Comparison of ENCODE assay signal across 30 cellular contexts in genomic region chr1:1054099-1054700, GRCh38. TPM values are rescaled to one million over a fixed set of nuclear protein-coding genes. Genes with fewer than 3 reads are reported as not detected.
"Had no signal": no experiment of that assay in that cellular context is flagged by ENCODE, and none has a peak within 500 bp of the region (broad histone marks: within the 10 kb centered on the region; RNA-seq: fewer than 3 reads in every experiment).

No MANE protein-coding gene starts in this region.

- DNase-seq: stimulated activated CD4-positive, alpha-beta T cell treated with anti-CD3 and anti-CD28 coated beads, Interleukin-2, amount 100 ng/mL, for 48 hours; stimulated activated CD4-positive, alpha-beta T cell treated with anti-CD3 and anti-CD28 coated beads, Interleukin-4, amount 100 ng/mL, for 1 hour; stimulated activated CD4-positive, alpha-beta T cell treated with anti-CD3 and anti-CD28 coated beads, Interleukin-4, amount 100 ng/mL, for 24 hours; stimulated activated CD4-positive, alpha-beta T cell treated with anti-CD3 and anti-CD28 coated beads, Interleukin-4, amount 100 ng/mL, for 4 hours; stimulated activated CD8-positive, alpha-beta memory T cell treated with anti-CD3 and anti-CD28 coated beads, Interleukin-4, amount 100 ng/mL, for 48 hours; stimulated activated naive B cell treated with anti-CD40 and anti-IgM and Interleukin-4, amounts not matched to agents 10 μg/mL and 1 μg/mL and 100 μg/mL, for 72 hours; stimulated activated naive CD4-positive, alpha-beta T cell; stimulated activated naive CD4-positive, alpha-beta T cell treated with Interleukin-2 at 50 U/mL for 16 hours; stimulated activated naive CD8-positive, alpha-beta T cell treated with anti-CD3 and anti-CD28 coated beads, Interleukin-15, amount 100 ng/mL, for 72 hours; stimulated activated naive CD8-positive, alpha-beta T cell treated with anti-CD3 and anti-CD28 coated beads, Interleukin-15, Interleukin-2, amounts not matched to agents 100 U/mL and 50 U/mL, for 24 hours; stomach; substantia nigra; testis; thyroid gland; tibial artery; transverse colon; trophoblast cell; upper lobe of right lung; uterus had no signal

- H3K4me1 ChIP-seq: uterus had no signal

- H3K4me3 ChIP-seq: stomach, suprapubic skin, testis, thoracic aorta, thyroid gland, tibial artery, tibial nerve, transverse colon, upper lobe of left lung, upper lobe of right lung, uterus, vagina had no signal

- H3K27me3 ChIP-seq: testis, thyroid gland, vagina had no signal

- H3K27ac Mint-ChIP-seq: stimulated activated effector memory CD8-positive, alpha-beta T cell treated with anti-CD3 and anti-CD28 coated beads, Interleukin-12 subunit alpha, Interleukin-12 subunit beta, amount 100 ng/mL, for 72 hours; stimulated activated memory B cell treated with anti-CD40 and anti-IgM and Interleukin-4, amounts not matched to agents 10 μg/mL and 1 μg/mL and 100 μg/mL, for 72 hours; stimulated activated naive B cell treated with anti-CD40 and anti-IgM and Interleukin-4, amounts not matched to agents 10 μg/mL and 1 μg/mL and 100 μg/mL, for 72 hours; stimulated activated naive CD8-positive, alpha-beta T cell treated with anti-CD3 and anti-CD28 coated beads, Interleukin-15, Interleukin-2, amounts not matched to agents 100 ng/mL and 50 ng/mL, for 24 hours; type B pancreatic cell had no signal

- H3K27ac ChIP-seq: stomach, suprapubic skin, testis, thoracic aorta, thyroid gland, tibial artery, tibial nerve, transverse colon, upper lobe of left lung, upper lobe of right lung, uterus, vagina had no signal

- H3K9me3 Mint-ChIP-seq: stimulated activated effector memory CD8-positive, alpha-beta T cell treated with anti-CD3 and anti-CD28 coated beads, Interleukin-12 subunit alpha, Interleukin-12 subunit beta, amount 100 ng/mL, for 72 hours; stimulated activated memory B cell treated with anti-CD40 and anti-IgM and Interleukin-4, amounts not matched to agents 10 μg/mL and 1 μg/mL and 100 μg/mL, for 72 hours; stimulated activated naive B cell treated with anti-CD40 and anti-IgM and Interleukin-4, amounts not matched to agents 10 μg/mL and 1 μg/mL and 100 μg/mL, for 72 hours; type B pancreatic cell had no signal

- H3K36me3 ChIP-seq: transverse colon, uterus had no signal

- H3K4me3 Mint-ChIP-seq: stimulated activated effector memory CD8-positive, alpha-beta T cell treated with anti-CD3 and anti-CD28 coated beads, Interleukin-12 subunit alpha, Interleukin-12 subunit beta, amount 100 ng/mL, for 72 hours; stimulated activated memory B cell treated with anti-CD40 and anti-IgM and Interleukin-4, amounts not matched to agents 10 μg/mL and 1 μg/mL and 100 μg/mL, for 72 hours; stimulated activated naive B cell treated with anti-CD40 and anti-IgM and Interleukin-4, amounts not matched to agents 10 μg/mL and 1 μg/mL and 100 μg/mL, for 72 hours; stimulated activated naive CD8-positive, alpha-beta T cell treated with anti-CD3 and anti-CD28 coated beads, Interleukin-15, amount 100 ng/mL, for 72 hours; stimulated activated naive CD8-positive, alpha-beta T cell treated with anti-CD3 and anti-CD28 coated beads, Interleukin-15, Interleukin-2, amounts not matched to agents 100 ng/mL and 50 ng/mL, for 24 hours; type B pancreatic cell had no signal

- H3K9me3 ChIP-seq: stomach, suprapubic skin, testis, thoracic aorta, thyroid gland, tibial artery, tibial nerve, transverse colon, upper lobe of left lung, upper lobe of right lung, uterus, vagina had no signal

RNA-seq across cellular contexts. Expression of gene RNF223, which starts 19.9 kb away (rescaled TPM):
- total RNA-seq: subcutaneous adipose tissue, temporal lobe, thyroid gland, tibial nerve, uterus had no signal
